In genomic region chr1:28249879-28250295, GRCh38 we compare ENCODE assay signal across 12 cellular contexts. TPM values are rescaled to one million over a fixed set of nuclear protein-coding genes. Genes with fewer than 3 reads are reported as not detected.
DNase-seq lines count a peak whose midpoint lies in the region; ATAC-seq and TF ChIP-seq lines count a peak whose summit lies in the region.
"Had no signal": no experiment of that assay in that cellular context is flagged by ENCODE, and none has a peak within 500 bp of the region (broad histone marks: within the 10 kb centered on the region; RNA-seq: fewer than 3 reads in every experiment).

No MANE protein-coding gene starts in this region.

- TF ChIP-seq EP300 in esophagus muscularis mucosa (IDR thresholded peaks at IDR 0.05): no peak

- H3K27ac Mint-ChIP-seq in type B pancreatic cell: peak overlapping the region; percentile 92

- no peak for TF ChIP-seq POLR2A in esophagus muscularis mucosa (IDR thresholded peaks at IDR 0.05; ENCODE audit: low read depth)

- H3K27ac ChIP-seq in right cardiac atrium (ENCODE audit: low read length) (peak overlapping the region; percentile 24), RWPE2 (ENCODE audit: poor library complexity, severe bottlenecking) (peak overlapping the region; percentile 86), esophagus muscularis mucosa (replicated peaks in 1 of 4) (peak overlapping the region in 3 of 4 donors; percentile 12 to 91 (median 15))

- H3K27me3 ChIP-seq in right cardiac atrium (ENCODE audit: control insufficient read depth, insufficient read depth): no peaks in the 10 kb centered on the region
- H3K27me3 ChIP-seq in RWPE2 (ENCODE audit: insufficient read depth, poor library complexity, severe bottlenecking): no peaks in the 10 kb centered on the region
- no peaks in the 10 kb centered on the region for H3K27me3 ChIP-seq in esophagus muscularis mucosa
- H3K27me3 ChIP-seq: adrenal gland had no signal

- TF ChIP-seq CTCF in RWPE2 (IDR thresholded peaks at IDR 0.05; ENCODE audit: poor library complexity, severe bottlenecking) (no peak), esophagus muscularis mucosa (IDR thresholded peaks at IDR 0.05) (no peak), type B pancreatic cell (conservative IDR thresholded peaks at IDR 0.05) (no peak), GM20000 (IDR thresholded peaks at IDR 0.05; ENCODE audit: extremely low read depth, missing control alignments) (no peak)

- no peaks in the 10 kb centered on the region for H3K27me3 Mint-ChIP-seq in type B pancreatic cell

- intact Hi-C loops in right cardiac atrium (cut with DNase I) (loop anchor here in 2 of 4 donors (10.0 kb wide), 1 partner anchor 75 kb away; the partner anchor contains the start of gene MED18 (in 2 of the 2)), left ventricle myocardium superior (cut with micrococcal nuclease) (no loop called here), esophagus muscularis mucosa (cut with DNase I) (loop anchor here (5.0 kb wide), 1 partner anchor 77 kb away; the partner anchor contains the start of gene MED18)

- H3K36me3 ChIP-seq in RWPE2 (ENCODE audit: low read depth) (no peaks in the 10 kb centered on the region), esophagus muscularis mucosa (no peaks in the 10 kb centered on the region)
- H3K36me3 ChIP-seq: adrenal gland had no signal

- WGBS in right cardiac atrium: 45% methylated on average over 4 of the region's 4 CpGs
- 54% methylated on average over 4 of the region's 4 CpGs for WGBS in esophagus muscularis mucosa

- DNase-seq in right cardiac atrium: no peak
- DNase-seq in left ventricle myocardium superior: no peak
- no peak for DNase-seq in RWPE2 (ENCODE audit: low spot score)
- no peak for DNase-seq in esophagus muscularis mucosa (ENCODE audit: extremely low spot score)
- no peak for DNase-seq in type B pancreatic cell (ENCODE audit: extremely low spot score, unreplicated experiment)
- no peak for DNase-seq in NCI-H2227 treated with DMSO at 0.1 percent for 48 hours (lab: John Stamatoyannopoulos, UW)
- DNase-seq in GM20000 (ENCODE audit: low spot score): no peak
- no peak for DNase-seq in GOT3 (lab: John Stamatoyannopoulos, UW)
- DNase-seq: CD4-positive, CD25-positive, alpha-beta regulatory T cell; NCI-H1048 had no signal

- no peak for ATAC-seq in right cardiac atrium
- ATAC-seq in left ventricle myocardium superior: no peak
- ATAC-seq in RWPE2 (ENCODE audit: low read depth): no peak

- peaks cover 21% of the 10 kb centered on the region for H3K4me1 Mint-ChIP-seq in type B pancreatic cell (ENCODE audit: unreplicated experiment)

- no peaks in the 10 kb centered on the region for H3K36me3 Mint-ChIP-seq in type B pancreatic cell
- H3K36me3 Mint-ChIP-seq: CD4-positive, CD25-positive, alpha-beta regulatory T cell had no signal

- H3K4me3 Mint-ChIP-seq in type B pancreatic cell: no peak overlapping the region

- no peaks in the 10 kb centered on the region for H3K9me3 Mint-ChIP-seq in type B pancreatic cell
- H3K9me3 Mint-ChIP-seq: CD4-positive, CD25-positive, alpha-beta regulatory T cell had no signal

- no peaks in the 10 kb centered on the region for H3K9me3 ChIP-seq in right cardiac atrium (ENCODE audit: control insufficient read depth, low read length)
- no peaks in the 10 kb centered on the region for H3K9me3 ChIP-seq in RWPE2 (ENCODE audit: severe bottlenecking)
- H3K9me3 ChIP-seq in esophagus muscularis mucosa: no peaks in the 10 kb centered on the region
- H3K9me3 ChIP-seq: adrenal gland had no signal

- no peak overlapping the region for H3K4me3 ChIP-seq in right cardiac atrium (ENCODE audit: low read length)
- H3K4me3 ChIP-seq in RWPE2 (ENCODE audit: severe bottlenecking): no peak overlapping the region
- no peak overlapping the region for H3K4me3 ChIP-seq in esophagus muscularis mucosa
- H3K4me3 ChIP-seq: adrenal gland, skin epidermis had no signal

- peaks cover 3% of the 10 kb centered on the region for H3K4me1 ChIP-seq in right cardiac atrium (ENCODE audit: control insufficient read depth, insufficient read depth, low read length)
- peaks cover 34% of the 10 kb centered on the region for H3K4me1 ChIP-seq in RWPE2 (ENCODE audit: insufficient read depth, poor library complexity, severe bottlenecking)
- H3K4me1 ChIP-seq in esophagus muscularis mucosa: peaks cover 22 to 36% (median 29%) of the 10 kb centered on the region in 4 donors

RNA-seq across cellular contexts. Expression of gene SESN2, which starts 9.4 kb away (rescaled TPM):
- total RNA-seq in right cardiac atrium (1 to 10 TPM; 3.4 to 3.8 (median 3.6) TPM), left ventricle myocardium superior (2.7 TPM), esophagus muscularis mucosa (10 to 100 TPM in 3 of 4 donors, 1 to 10 TPM in 1; 7.5 to 16.4 (median 11.9) TPM), type B pancreatic cell (ENCODE audit: low replicate concordance) (21.5 and 40.2 TPM in 2 replicates)
- 3.1 TPM for polyA plus RNA-seq in right cardiac atrium

RNA-seq across cellular contexts. Expression of gene ATP5IF1, which starts 14.0 kb away (rescaled TPM):
- total RNA-seq in right cardiac atrium: 100 to 1,000 TPM; 244 to 514 (median 404) TPM
- 1,557 TPM for polyA plus RNA-seq in right cardiac atrium
- 449 TPM for total RNA-seq in left ventricle myocardium superior
- 100 to 1,000 TPM; 125 to 174 (median 126) TPM for total RNA-seq in esophagus muscularis mucosa
- 143 and 144 TPM in 2 replicates for total RNA-seq in type B pancreatic cell (ENCODE audit: low replicate concordance)

RNA-seq across cellular contexts. Expression of gene DNAJC8, which starts 17.1 kb away (rescaled TPM):
- total RNA-seq in right cardiac atrium (10 to 100 TPM; 63.4 to 71.6 (median 64.1) TPM), left ventricle myocardium superior (62.3 TPM), esophagus muscularis mucosa (10 to 100 TPM; 60.9 to 83.0 (median 73.0) TPM), type B pancreatic cell (ENCODE audit: low replicate concordance) (60.3 and 90.2 TPM in 2 replicates)
- 78.3 TPM for polyA plus RNA-seq in right cardiac atrium

Comparison
In these comparisons a context has a peak if more than half of its experiments do, and no peak if none do; other contexts are left out.
1. H3K27ac ChIP-seq: peak in every context shown above with its lines; median percentile 86 in RWPE2; 24 in right cardiac atrium; 15 in esophagus muscularis mucosa.